Comparison of ENCODE assay signal across 26 cellular contexts in the genomic region with DNA sequence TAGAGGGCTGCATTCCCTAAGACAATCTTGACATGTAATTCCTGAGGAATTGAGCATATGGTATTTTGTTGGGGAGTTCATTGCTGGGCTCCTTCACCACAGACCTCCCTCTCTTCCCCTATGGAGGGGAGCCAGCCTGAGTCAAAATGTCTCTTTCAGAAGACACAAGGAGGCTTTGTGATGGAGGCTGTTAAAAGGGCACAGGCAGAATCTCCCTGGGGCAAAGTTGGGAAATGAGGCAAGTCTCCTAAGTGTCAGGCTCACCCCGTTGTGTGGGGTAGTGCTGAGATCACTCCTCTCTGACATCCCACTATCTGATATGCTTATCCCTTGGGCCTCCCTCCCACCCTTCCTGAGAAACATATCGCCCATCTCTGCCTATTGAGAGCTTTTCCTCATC. TPM values are rescaled to one million over a fixed set of nuclear protein-coding genes. Genes with fewer than 3 reads are reported as not detected.
DNase-seq lines count a peak whose midpoint lies in the region; ATAC-seq and TF ChIP-seq lines count a peak whose summit lies in the region.
"Had no signal": no experiment of that assay in that cellular context is flagged by ENCODE, and none has a peak within 500 bp of the region (broad histone marks: within the 10 kb centered on the region; RNA-seq: fewer than 3 reads in every experiment).

No MANE protein-coding gene starts in this region.

- no peak for ATAC-seq in GM19467 (IDR thresholded peaks at IDR 0.05; ENCODE audit: unreplicated experiment)
- no peak for ATAC-seq in HG02763 (IDR thresholded peaks at IDR 0.05; ENCODE audit: unreplicated experiment)
- ATAC-seq: activated T-cell treated with anti-CD3 and anti-CD28 coated beads, Interleukin-2, amount 50 U/mL, for 4 hours; PC-3; stimulated activated memory B cell treated with anti-CD40 and anti-IgM and Interleukin-4, amounts not matched to agents 10 μg/mL and 1 μg/mL and 100 μg/mL, for 72 hours had no signal

- peaks cover 29% of the 10 kb centered on the region for H3K4me1 Mint-ChIP-seq in glutamatergic neuron (ENCODE audit: low read depth, unreplicated experiment)

- in situ Hi-C loops in SK-MEL-5 (cut with HindIII; ENCODE audit: low pct_unique_long_range_greater_than_20kb, low sequenced_read_pairs) = no loop called here

- H3K9me3 Mint-ChIP-seq in glutamatergic neuron (ENCODE audit: unreplicated experiment) = peaks cover 1% of the 10 kb centered on the region
- H3K9me3 Mint-ChIP-seq: activated T-cell treated with anti-CD3 and anti-CD28 coated beads, Interleukin-2, amount 50 U/mL, for 4 hours; stimulated activated memory B cell treated with anti-CD40 and anti-IgM and Interleukin-4, amounts not matched to agents 10 μg/mL and 1 μg/mL and 100 μg/mL, for 72 hours; T-helper 2 cell treated with Interferon-gamma antibody and Interleukin-4, amounts not matched to agents 5 μg/mL and 100 μg/mL, for 36 hours had no signal

- no peak for TF ChIP-seq CTCF in glutamatergic neuron (IDR thresholded peaks at IDR 0.05; ENCODE audit: partially characterized antibody, unreplicated experiment)

- H3K36me3 Mint-ChIP-seq in glutamatergic neuron (ENCODE audit: unreplicated experiment) = no peaks in the 10 kb centered on the region
- H3K36me3 Mint-ChIP-seq: stimulated activated memory B cell treated with anti-CD40 and anti-IgM and Interleukin-4, amounts not matched to agents 10 μg/mL and 1 μg/mL and 100 μg/mL, for 72 hours had no signal

- peak overlapping the region; percentile 62 for H3K27ac Mint-ChIP-seq in glutamatergic neuron (ENCODE audit: unreplicated experiment)
- H3K27ac Mint-ChIP-seq: stimulated activated memory B cell treated with anti-CD40 and anti-IgM and Interleukin-4, amounts not matched to agents 10 μg/mL and 1 μg/mL and 100 μg/mL, for 72 hours; T-helper 2 cell treated with Interferon-gamma antibody and Interleukin-4, amounts not matched to agents 5 μg/mL and 100 μg/mL, for 36 hours had no signal

- DNase-seq in EH (ENCODE audit: low read depth) (peak; percentile 6), SK-MEL-5 (ENCODE audit: low read depth, low spot score) (peak; percentile 99), glutamatergic neuron (no peak), pons (ENCODE audit: low spot score) (peak; percentile 49), NCI-H187 treated with DMSO at 0.1 percent for 48 hours (lab: John Stamatoyannopoulos, UW) (no peak), NCI-H524 treated with DMSO at 0.1 percent for 48 hours (lab: John Stamatoyannopoulos, UW) (no peak)
- DNase-seq: activated CD4-positive, alpha-beta T cell treated with anti-CD3 and anti-CD28 coated beads for 48 hours; activated gamma-delta T cell treated with Interleukin-2 at 50 U/mL for 16 hours; activated T-cell treated with anti-CD3 and anti-CD28 coated beads, Interleukin-2, amount 50 U/mL, for 4 hours; Caco-2; GF-D8; Karpas-422; mesenchymal stem cell; NCI-H1694 treated with DMSO at 0.1 percent for 48 hours; NCI-H2171 treated with DMSO at 0.1 percent for 48 hours; NK-92 treated with Interleukin-12 subunit alpha and Interleukin-12 subunit beta, amount 100 ng/mL, for 24 hours; PC-3; right cardiac atrium; SHP77; stimulated activated CD4-positive, alpha-beta T cell treated with anti-CD3 and anti-CD28 coated beads, Interleukin-4, amount 100 ng/mL, for 4 hours had no signal

- no peak overlapping the region for H3K4me3 Mint-ChIP-seq in glutamatergic neuron (ENCODE audit: unreplicated experiment)
- H3K4me3 Mint-ChIP-seq: activated T-cell treated with anti-CD3 and anti-CD28 coated beads, Interleukin-2, amount 50 U/mL, for 4 hours; stimulated activated memory B cell treated with anti-CD40 and anti-IgM and Interleukin-4, amounts not matched to agents 10 μg/mL and 1 μg/mL and 100 μg/mL, for 72 hours; T-helper 2 cell treated with Interferon-gamma antibody and Interleukin-4, amounts not matched to agents 5 μg/mL and 100 μg/mL, for 36 hours had no signal

- peaks cover 10% of the 10 kb centered on the region for H3K27me3 Mint-ChIP-seq in glutamatergic neuron (ENCODE audit: unreplicated experiment)

RNA-seq across cellular contexts. Expression of gene GFRA3, which starts 30.6 kb away (rescaled TPM):
- total RNA-seq in SK-MEL-5 (2014; rRNA removed; shearing (Covaris generic)) = not detected in 2 replicates
- polyA plus RNA-seq in SK-MEL-5 (2015; cell fraction: cytosol; rRNA removed) = 0.33 TPM in 1 of 2 replicates, not detected in the other
- polyA plus RNA-seq in SK-MEL-5 (2015; cell fraction: nucleus; rRNA removed) = not detected in 2 replicates
- total RNA-seq in glutamatergic neuron (ENCODE audit: unreplicated experiment) = 1.1 TPM
- total RNA-seq: activated T-cell treated with anti-CD3 and anti-CD28 coated beads, Interleukin-2, amount 50 U/mL, for 4 hours; endothelial cell of umbilical vein; myocyte; PC-3 had no signal

RNA-seq across cellular contexts. Expression of gene CDC23, which starts 30.7 kb away (rescaled TPM):
- 32.1 and 36.2 TPM in 2 replicates for total RNA-seq in SK-MEL-5 (2014; rRNA removed; shearing (Covaris generic))
- polyA plus RNA-seq in SK-MEL-5 (2015; cell fraction: cytosol; rRNA removed) = 28.3 and 39.2 TPM in 2 replicates
- polyA plus RNA-seq in SK-MEL-5 (2015; cell fraction: nucleus; rRNA removed) = 61.2 and 68.8 TPM in 2 replicates
- 28.9 TPM for total RNA-seq in glutamatergic neuron (ENCODE audit: unreplicated experiment)

Comparison
In these comparisons a context has a peak if more than half of its experiments do, and no peak if none do; other contexts are left out.
1. DNase-seq: peak in EH (single experiment), SK-MEL-5 (single experiment) and pons (single experiment); none in glutamatergic neuron (single experiment), NCI-H187 treated with DMSO at 0.1 percent for 48 hours (single experiment) and NCI-H524 treated with DMSO at 0.1 percent for 48 hours (single experiment).